Comparison of ENCODE assay signal across 8 cellular contexts in the genomic region with DNA sequence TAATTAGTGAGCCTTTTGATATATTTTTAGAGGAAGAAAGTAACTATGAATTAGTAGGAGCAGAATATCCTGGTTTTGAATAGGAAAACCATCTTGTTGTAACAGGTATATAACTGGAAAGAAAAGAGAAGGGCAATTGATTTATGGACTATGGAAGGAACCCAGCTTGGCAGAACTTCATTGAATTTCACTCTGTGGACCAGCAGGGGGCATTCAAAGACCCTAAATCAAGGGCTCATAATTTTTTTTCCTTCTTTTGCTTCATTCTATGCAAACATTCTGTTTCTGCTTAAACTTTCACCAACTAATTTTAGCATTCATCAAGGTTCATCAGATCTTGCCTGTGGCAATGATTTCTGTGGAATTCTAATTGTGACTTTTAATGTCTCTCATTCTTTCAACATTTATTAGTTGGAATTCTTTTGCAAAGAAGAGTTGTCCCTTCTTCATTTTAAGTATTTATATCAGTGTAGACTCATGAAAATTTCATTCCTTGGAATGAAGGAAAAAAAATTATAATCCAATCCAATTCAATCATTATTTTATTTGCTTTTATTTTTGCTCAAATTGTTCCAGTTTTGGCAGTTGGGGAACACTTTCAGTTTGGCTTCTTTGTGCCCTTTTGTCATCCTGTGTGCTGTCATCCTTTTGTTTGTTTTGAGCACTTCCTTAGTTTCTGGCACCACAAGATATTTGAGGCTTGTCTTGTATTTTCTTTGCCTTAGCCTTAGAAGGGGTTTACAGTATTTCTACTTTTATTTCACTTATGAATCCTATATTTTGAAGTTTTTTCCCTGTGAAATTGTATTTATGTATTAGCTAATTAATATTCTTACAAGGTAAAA. TPM values are rescaled to one million over a fixed set of nuclear protein-coding genes. Genes with fewer than 3 reads are reported as not detected.
DNase-seq lines count a peak whose midpoint lies in the region; ATAC-seq and TF ChIP-seq lines count a peak whose summit lies in the region.

No MANE protein-coding gene starts in this region.

- H3K27me3 ChIP-seq in Peyer's patch = no peaks in the 10 kb centered on the region
- H3K27me3 ChIP-seq in stomach = no peaks in the 10 kb centered on the region

- H3K4me1 Mint-ChIP-seq in brain = peaks cover 20% of the 10 kb centered on the region

- DNase-seq in activated T-cell treated with anti-CD3 and anti-CD28 coated beads for 4 hours (peak; percentile 41), Peyer's patch (peak in 1 of 3 donors; percentile 61), kidney glomerular epithelial cell (lab: John Stamatoyannopoulos, UW) (peak; percentile 48), stomach (no peak)
- DNase-seq in activated T-cell treated with anti-CD3 and anti-CD28 coated beads, Interleukin-2, amount 50 U/mL, for 1 hour = no peak

- no peaks in the 10 kb centered on the region for H3K9me3 Mint-ChIP-seq in brain

- ATAC-seq in HG03045 (IDR thresholded peaks at IDR 0.05; ENCODE audit: unreplicated experiment) (peak; percentile 44), GM19023 (IDR thresholded peaks at IDR 0.05; ENCODE audit: unreplicated experiment) (no peak)

- H3K4me3 Mint-ChIP-seq in brain = no peak overlapping the region

- no peak for TF ChIP-seq EP300 in stomach (IDR thresholded peaks at IDR 0.05)

- TF ChIP-seq POLR2A in Peyer's patch (IDR thresholded peaks at IDR 0.05) (no peak), stomach (IDR thresholded peaks at IDR 0.05) (no peak)

- no peak overlapping the region for H3K27ac ChIP-seq in Peyer's patch
- no peak overlapping the region for H3K27ac ChIP-seq in stomach

- no peak overlapping the region for H3K4me3 ChIP-seq in Peyer's patch
- no peak overlapping the region for H3K4me3 ChIP-seq in stomach

- H3K36me3 ChIP-seq in Peyer's patch = no peaks in the 10 kb centered on the region
- peaks cover 0 to 5% (median 3%) of the 10 kb centered on the region in 4 donors for H3K36me3 ChIP-seq in stomach

- H3K36me3 Mint-ChIP-seq in brain = peaks cover 23% of the 10 kb centered on the region

- TF ChIP-seq CTCF in Peyer's patch (IDR thresholded peaks at IDR 0.05) (peak; percentile 32 to 84 (median 78)), brain (conservative IDR thresholded peaks at IDR 0.05) (peak; percentile 64 to 68), stomach (IDR thresholded peaks at IDR 0.05) (peak in 5 of 7 experiments; percentile 28 to 66 (median 51))

- H3K9me3 ChIP-seq in Peyer's patch (no peaks in the 10 kb centered on the region), stomach (no peaks in the 10 kb centered on the region)

- intact Hi-C loops in stomach (cut with DNase I; ENCODE audit: low total_unique reads) = loop anchor here (5.0 to 10.0 kb wide), 2 partner anchors 418 to 725 kb away; no protein-coding TSS in a partner anchor

- no peaks in the 10 kb centered on the region for H3K27me3 Mint-ChIP-seq in brain

- H3K4me1 ChIP-seq in Peyer's patch (peaks cover 0 to 13% (median 0%) of the 10 kb centered on the region in 4 donors), stomach (peaks cover 0 to 29% (median 16%) of the 10 kb centered on the region in 4 donors)

- H3K27ac Mint-ChIP-seq in brain = no peak overlapping the region

RNA-seq across cellular contexts. Expression of gene NXPE3, which starts 30.4 kb away (rescaled TPM):
- total RNA-seq in Peyer's patch (10 to 100 TPM in 1 of 4 donors, 1 to 10 TPM in 3; 1.4 to 62.7 (median 3.2) TPM), stomach (10 to 100 TPM in 3 of 5 donors, 1 to 10 TPM in 1, under 1 TPM in 1; 0.58 to 43.2 (median 10.1) TPM)
- polyA plus RNA-seq in brain (ENCODE audit: insufficient read depth, low read depth, low replicate concordance) (9.1 TPM), stomach (1 to 10 TPM; 2.2 to 3.7 (median 3.1) TPM)

RNA-seq across cellular contexts. Expression of gene NFKBIZ, which starts 39.9 kb away (rescaled TPM):
- total RNA-seq in Peyer's patch (10 to 100 TPM; 37.1 to 70.1 (median 52.9) TPM), stomach (100 to 1,000 TPM in 2 of 5 donors, 10 to 100 TPM in 3; 37.1 to 199 (median 84.0) TPM)
- polyA plus RNA-seq in brain (ENCODE audit: insufficient read depth, low read depth, low replicate concordance) (0.95 TPM), stomach (10 to 100 TPM; 11.5 to 21.1 (median 14.4) TPM)

Comparison
In these comparisons a context has a peak if more than half of its experiments do, and no peak if none do; other contexts are left out.
1. DNase-seq: peak in activated T-cell treated with anti-CD3 and anti-CD28 coated beads for 4 hours (single experiment) and kidney glomerular epithelial cell (single experiment); none in activated T-cell treated with anti-CD3 and anti-CD28 coated beads, Interleukin-2, amount 50 U/mL, for 1 hour (single experiment) and stomach (single experiment).
2. Peak in every context shown above with its lines, with median percentiles within 50 percentile points of each other: CTCF ChIP-seq.